Comparison of ENCODE assay signal across 11 cellular contexts in genomic region chr11:78190374-78190773, GRCh38. TPM values are rescaled to one million over a fixed set of nuclear protein-coding genes. Genes with fewer than 3 reads are reported as not detected.
DNase-seq lines count a peak whose midpoint lies in the region; ATAC-seq, FAIRE-seq and TF ChIP-seq lines count a peak whose summit lies in the region.
"Had no signal": no experiment of that assay in that cellular context is flagged by ENCODE, and none has a peak within 500 bp of the region (broad histone marks: within the 10 kb centered on the region; RNA-seq: fewer than 3 reads in every experiment).

No MANE protein-coding gene starts in this region.

- ATAC-seq in activated T-cell treated with anti-CD3 and anti-CD28 coated beads, Interleukin-2, amount 50 U/mL, for 4 hours, result no peak
- ATAC-seq in activated B cell treated with CpG ODN at 0.5 μM for 24 hours (ENCODE audit: low read depth) (no peak), lower lobe of right lung (no peak), GM18873 (IDR thresholded peaks at IDR 0.05; ENCODE audit: low FRiP score, unreplicated experiment) (no peak)
- ATAC-seq in stimulated activated naive CD8-positive, alpha-beta T cell treated with anti-CD3 and anti-CD28 coated beads, Interleukin-15, amount 100 ng/mL, for 72 hours, result no peak
- ATAC-seq: right cardiac atrium had no signal

- intact Hi-C loops in activated B cell treated with CpG ODN at 0.5 μM for 24 hours (cut with micrococcal nuclease), result no loop called here
- intact Hi-C loops in lower lobe of right lung (cut with DNase I), result no loop called here

- peak overlapping the region; percentile 85 for H3K4me2 ChIP-seq in keratinocyte (ENCODE audit: control insufficient read depth, extremely low read depth, insufficient read depth, low read depth, low read length)

- dilution Hi-C loops in keratinocyte (cut with MboI; ENCODE audit: extremely low pct_ligation_motif_present, low sequenced_read_pairs), result no loop called here

- peaks cover 4% of the 10 kb centered on the region for H3K36me3 Mint-ChIP-seq in activated T-cell treated with anti-CD3 and anti-CD28 coated beads, Interleukin-2, amount 50 U/mL, for 4 hours (ENCODE audit: insufficient read depth)
- H3K36me3 Mint-ChIP-seq in activated B cell treated with CpG ODN at 0.5 μM for 24 hours (ENCODE audit: low read depth), result peaks cover 7% of the 10 kb centered on the region

- H3K27me3 ChIP-seq in keratinocyte (ENCODE audit: control insufficient read depth, extremely low read depth, insufficient read depth, low read length) (no peaks in the 10 kb centered on the region), lower lobe of right lung (ENCODE audit: low read depth) (no peaks in the 10 kb centered on the region)
- H3K27me3 ChIP-seq: breast epithelium had no signal

- H3K36me3 ChIP-seq in keratinocyte (ENCODE audit: control insufficient read depth in 2 of 2, extremely low read depth in 1 of 2, insufficient read depth in 2 of 2, low read length in 2 of 2) (peaks cover 0 to 3% of the 10 kb centered on the region in 2 experiments), lower lobe of right lung (no peaks in the 10 kb centered on the region)
- H3K36me3 ChIP-seq: breast epithelium, left ventricle myocardium inferior had no signal

- DNase-seq in activated T-cell treated with anti-CD3 and anti-CD28 coated beads, Interleukin-2, amount 50 U/mL, for 4 hours, result no peak
- DNase-seq in activated T-cell treated with anti-CD3 and anti-CD28 coated beads for 4 hours (no peak), activated B cell treated with CpG ODN at 0.5 μM for 24 hours (no peak), keratinocyte (ENCODE audit: low read depth, low spot score) (no peak), lower lobe of right lung (no peak)
- DNase-seq in stimulated activated naive CD8-positive, alpha-beta T cell treated with anti-CD3 and anti-CD28 coated beads, Interleukin-15, amount 100 ng/mL, for 72 hours, result no peak
- no peak for DNase-seq in stimulated activated CD4-positive, alpha-beta T cell treated with anti-CD3 and anti-CD28 coated beads, Interleukin-4, amount 100 ng/mL, for 4 hours
- DNase-seq: left ventricle myocardium inferior had no signal

- POLR2A ChIA-PET in activated B cell treated with CpG ODN at 0.5 μM for 24 hours (lab: Charles Lee), result interaction anchor here (3.3 kb wide), 1 partner anchor 51 kb away, joined by 25 read pairs; the partner anchor contains the start of gene ALG8

- H3K27ac Mint-ChIP-seq in activated B cell treated with CpG ODN at 0.5 μM for 24 hours, result no peak overlapping the region
- H3K27ac Mint-ChIP-seq in stimulated activated naive CD8-positive, alpha-beta T cell treated with anti-CD3 and anti-CD28 coated beads, Interleukin-15, amount 100 ng/mL, for 72 hours, result peak overlapping the region in 1 of 2 donors; percentile 28

- no peaks in the 10 kb centered on the region for H3K9me1 ChIP-seq in keratinocyte (ENCODE audit: control insufficient read depth, extremely low read depth, insufficient read depth, low read length)

- no peak overlapping the region for H3K9ac ChIP-seq in keratinocyte (ENCODE audit: control insufficient read depth, extremely low read depth, insufficient read depth, low read length)

- no peaks in the 10 kb centered on the region for H3K27me3 Mint-ChIP-seq in activated T-cell treated with anti-CD3 and anti-CD28 coated beads, Interleukin-2, amount 50 U/mL, for 4 hours (ENCODE audit: low read depth)
- no peaks in the 10 kb centered on the region for H3K27me3 Mint-ChIP-seq in activated B cell treated with CpG ODN at 0.5 μM for 24 hours
- no peaks in the 10 kb centered on the region for H3K27me3 Mint-ChIP-seq in stimulated activated naive CD8-positive, alpha-beta T cell treated with anti-CD3 and anti-CD28 coated beads, Interleukin-15, amount 100 ng/mL, for 72 hours

- H3K79me2 ChIP-seq in keratinocyte (ENCODE audit: control insufficient read depth, insufficient read depth, low read length), result peaks cover 33% of the 10 kb centered on the region

- peak overlapping the region; percentile 99 for H3K4me3 Mint-ChIP-seq in activated T-cell treated with anti-CD3 and anti-CD28 coated beads, Interleukin-2, amount 50 U/mL, for 4 hours
- peak overlapping the region; percentile 56 for H3K4me3 Mint-ChIP-seq in activated B cell treated with CpG ODN at 0.5 μM for 24 hours
- peak overlapping the region; percentile 79 to 91 for H3K4me3 Mint-ChIP-seq in stimulated activated naive CD8-positive, alpha-beta T cell treated with anti-CD3 and anti-CD28 coated beads, Interleukin-15, amount 100 ng/mL, for 72 hours

- no peak overlapping the region for H2AFZ ChIP-seq in keratinocyte (ENCODE audit: control insufficient read depth, low read length)

- CTCF ChIA-PET in activated B cell treated with CpG ODN at 0.5 μM for 24 hours (lab: Charles Lee), result no interaction called here

- no peaks in the 10 kb centered on the region for H3K9me3 Mint-ChIP-seq in activated T-cell treated with anti-CD3 and anti-CD28 coated beads, Interleukin-2, amount 50 U/mL, for 4 hours
- no peaks in the 10 kb centered on the region for H3K9me3 Mint-ChIP-seq in activated B cell treated with CpG ODN at 0.5 μM for 24 hours
- no peaks in the 10 kb centered on the region for H3K9me3 Mint-ChIP-seq in stimulated activated naive CD8-positive, alpha-beta T cell treated with anti-CD3 and anti-CD28 coated beads, Interleukin-15, amount 100 ng/mL, for 72 hours

- H4K20me1 ChIP-seq in keratinocyte (ENCODE audit: control insufficient read depth, extremely low read depth, insufficient read depth, low read length), result no peaks in the 10 kb centered on the region

- TF ChIP-seq CTCF in activated B cell treated with CpG ODN at 0.5 μM for 24 hours (IDR thresholded peaks at IDR 0.05) (no peak), keratinocyte (optimal IDR thresholded peaks at IDR 0.05 in 1 of 3, IDR thresholded peaks at IDR 0.05 in 1 of 3, conservative IDR thresholded peaks at IDR 0.05 in 1 of 3; ENCODE audit: extremely low read depth in 1 of 3, insufficient read depth in 2 of 3, low read length in 3 of 3) (no peak), lower lobe of right lung (IDR thresholded peaks at IDR 0.05) (no peak)

- FAIRE-seq in keratinocyte (lab: Jason Lieb, UNC), result no peak

- peaks cover 59% of the 10 kb centered on the region for H3K4me1 Mint-ChIP-seq in activated T-cell treated with anti-CD3 and anti-CD28 coated beads, Interleukin-2, amount 50 U/mL, for 4 hours (ENCODE audit: low read depth)
- H3K4me1 Mint-ChIP-seq in activated B cell treated with CpG ODN at 0.5 μM for 24 hours, result peaks cover 36% of the 10 kb centered on the region
- peaks cover 83% of the 10 kb centered on the region for H3K4me1 Mint-ChIP-seq in stimulated activated naive CD8-positive, alpha-beta T cell treated with anti-CD3 and anti-CD28 coated beads, Interleukin-15, amount 100 ng/mL, for 72 hours

- H3K9me3 ChIP-seq in keratinocyte (ENCODE audit: control insufficient read depth, low read depth, low read length) (no peaks in the 10 kb centered on the region), lower lobe of right lung (no peaks in the 10 kb centered on the region)
- H3K9me3 ChIP-seq: breast epithelium, left ventricle myocardium inferior had no signal

- H3K4me1 ChIP-seq in keratinocyte (ENCODE audit: control insufficient read depth, extremely low read depth, insufficient read depth, low read length) (peaks cover 34% of the 10 kb centered on the region), lower lobe of right lung (peaks cover 32% of the 10 kb centered on the region)

- H3K27ac ChIP-seq in keratinocyte (ENCODE audit: control insufficient read depth, insufficient read depth, low read length), result no peak overlapping the region
- H3K27ac ChIP-seq in lower lobe of right lung, result no peak overlapping the region
- H3K27ac ChIP-seq: left ventricle myocardium inferior had no signal

- no peak overlapping the region for H3K4me3 ChIP-seq in keratinocyte (ENCODE audit: control insufficient read depth in 2 of 3, extremely low read depth in 1 of 3, insufficient read depth in 2 of 3, low read depth in 1 of 3, low read length in 3 of 3)
- H3K4me3 ChIP-seq in lower lobe of right lung, result no peak overlapping the region

RNA-seq across cellular contexts. Expression of gene USP35, which starts 1.7 kb away (rescaled TPM):
- total RNA-seq in activated T-cell treated with anti-CD3 and anti-CD28 coated beads, Interleukin-2, amount 50 U/mL, for 4 hours, result 1 to 10 TPM; 3.8 to 5.2 (median 4.9) TPM
- total RNA-seq in activated B cell treated with CpG ODN at 0.5 μM for 24 hours (3.5 and 4.9 TPM in 2 replicates), lower lobe of right lung (6.8 TPM)
- polyA plus RNA-seq in keratinocyte, result 4.8 to 8.4 TPM (median 5.0 TPM) in 3 replicates
- polyA plus RNA-seq in keratinocyte (2011; ENCODE audit: low read depth), result 1.3 TPM
- polyA plus RNA-seq in keratinocyte (2011; cell fraction: cytosol; rRNA removed), result 2.6 and 3.6 TPM in 2 replicates
- 23.8 and 25.5 TPM in 2 replicates for polyA plus RNA-seq in keratinocyte (2011; cell fraction: nucleus; rRNA removed)
- polyA plus RNA-seq in keratinocyte (2012; ENCODE audit: low replicate concordance), result 1.9 and 5.4 TPM in 2 replicates
- 6.5 to 8.9 TPM (median 8.4 TPM) in 3 replicates for polyA minus RNA-seq in keratinocyte
- 5.2 TPM for polyA minus RNA-seq in keratinocyte (2011; cell fraction: cytosol; rRNA and poly(A)+ RNA removed)
- polyA minus RNA-seq in keratinocyte (2011; cell fraction: nucleus; rRNA and poly(A)+ RNA removed), result 13.4 and 13.5 TPM in 2 replicates

RNA-seq across cellular contexts. Expression of gene KCTD21, which starts 1.9 kb away (rescaled TPM):
- total RNA-seq in activated T-cell treated with anti-CD3 and anti-CD28 coated beads, Interleukin-2, amount 50 U/mL, for 4 hours, result 1 to 10 TPM; 3.2 to 5.4 (median 4.3) TPM
- total RNA-seq in activated B cell treated with CpG ODN at 0.5 μM for 24 hours (3.2 and 3.5 TPM in 2 replicates), lower lobe of right lung (10.4 TPM)
- polyA plus RNA-seq in keratinocyte, result 10.4 to 14.9 TPM (median 13.1 TPM) in 3 replicates
- 2.1 TPM for polyA plus RNA-seq in keratinocyte (2011; ENCODE audit: low read depth)
- polyA plus RNA-seq in keratinocyte (2011; cell fraction: cytosol; rRNA removed), result 12.8 and 14.5 TPM in 2 replicates
- polyA plus RNA-seq in keratinocyte (2011; cell fraction: nucleus; rRNA removed), result 12.7 and 17.8 TPM in 2 replicates
- polyA plus RNA-seq in keratinocyte (2012; ENCODE audit: low replicate concordance), result 6.6 and 8.7 TPM in 2 replicates
- polyA minus RNA-seq in keratinocyte, result 21.1 to 32.3 TPM (median 23.8 TPM) in 3 replicates
- polyA minus RNA-seq in keratinocyte (2011; cell fraction: cytosol; rRNA and poly(A)+ RNA removed), result 16.5 TPM
- polyA minus RNA-seq in keratinocyte (2011; cell fraction: nucleus; rRNA and poly(A)+ RNA removed), result 9.0 and 13.9 TPM in 2 replicates

RNA-seq across cellular contexts. Expression of gene ALG8, which starts 50.9 kb away (rescaled TPM):
- 10 to 100 TPM; 41.4 to 54.2 (median 51.5) TPM for total RNA-seq in activated T-cell treated with anti-CD3 and anti-CD28 coated beads, Interleukin-2, amount 50 U/mL, for 4 hours
- total RNA-seq in activated B cell treated with CpG ODN at 0.5 μM for 24 hours (42.8 and 46.0 TPM in 2 replicates), lower lobe of right lung (32.6 TPM)
- 47.7 to 71.8 TPM (median 48.4 TPM) in 3 replicates for polyA plus RNA-seq in keratinocyte
- 4.6 TPM for polyA plus RNA-seq in keratinocyte (2011; ENCODE audit: low read depth)
- polyA plus RNA-seq in keratinocyte (2011; cell fraction: cytosol; rRNA removed), result 28.4 and 53.5 TPM in 2 replicates
- polyA plus RNA-seq in keratinocyte (2011; cell fraction: nucleus; rRNA removed), result 62.4 and 87.9 TPM in 2 replicates
- polyA plus RNA-seq in keratinocyte (2012; ENCODE audit: low replicate concordance), result 21.3 and 30.8 TPM in 2 replicates
- polyA minus RNA-seq in keratinocyte, result 20.3 to 78.6 TPM (median 48.3 TPM) in 3 replicates
- polyA minus RNA-seq in keratinocyte (2011; cell fraction: cytosol; rRNA and poly(A)+ RNA removed), result 47.4 TPM
- 43.5 and 62.9 TPM in 2 replicates for polyA minus RNA-seq in keratinocyte (2011; cell fraction: nucleus; rRNA and poly(A)+ RNA removed)
